2 cellular contexts compared by ENCODE assay signal in the genomic region with DNA sequence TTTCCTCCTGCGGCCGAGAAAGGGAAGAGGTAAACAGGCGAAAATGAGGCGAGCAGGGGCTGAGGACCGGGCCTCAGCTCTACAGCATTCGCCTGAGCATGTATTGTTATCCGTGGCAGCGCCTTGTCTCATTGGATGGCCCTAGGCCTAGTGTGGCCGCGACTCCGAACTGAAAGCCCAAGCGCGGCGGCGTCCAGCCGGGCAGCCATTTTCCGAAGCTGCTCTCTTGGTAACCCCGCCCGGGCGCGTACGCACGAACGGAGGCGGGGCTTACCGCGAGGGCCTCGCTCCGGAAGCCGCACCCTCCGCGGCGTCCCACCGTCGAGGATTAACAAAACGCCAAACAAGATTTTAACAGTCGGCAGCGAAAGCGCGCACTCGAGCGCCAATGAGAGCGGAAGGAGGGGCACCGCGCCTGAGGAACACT.
TF ChIP-seq lines count a peak whose summit lies in the region.

No MANE protein-coding gene starts in this region.

TF ChIP-seq in SK-N-SH, 30 proteins besides CTCF, POLR2A, EP300 and RAD21:
- TF ChIP-seq CHD2 (IDR thresholded peaks at IDR 0.05; ENCODE audit: low read length, partially characterized antibody) (no peak), YY1 (IDR thresholded peaks at IDR 0.05; ENCODE audit: low read depth) (peak; percentile 96), GABPA (IDR thresholded peaks at IDR 0.05; ENCODE audit: low read depth) (peak; percentile 26; the same call in 1 of the 2 replicates), FOSL2 (IDR thresholded peaks at IDR 0.05; ENCODE audit: borderline replicate concordance, low read depth) (no peak), NRF1 (IDR thresholded peaks at IDR 0.05; ENCODE audit: low read depth, low read length) (peak; percentile 24; the same call in 1 of the 2 replicates), RFX5 (IDR thresholded peaks at IDR 0.05; ENCODE audit: low read length) (peak; percentile 89; the same call in 1 of the 2 replicates), SIN3A (IDR thresholded peaks at IDR 0.05; ENCODE audit: borderline replicate concordance, low read depth, low read length) (peak; percentile 12; the same call in 1 of the 2 replicates), TAF1 (IDR thresholded peaks at IDR 0.05; ENCODE audit: borderline replicate concordance, low read depth, low read length) (peak; percentile 97), GATA2 (CRISPR knock-in tag; IDR thresholded peaks at IDR 0.05) (no peak), MEF2A (IDR thresholded peaks at IDR 0.05; ENCODE audit: borderline replicate concordance, low read depth) (no peak), MXI1 (IDR thresholded peaks at IDR 0.05; ENCODE audit: low read depth, low read length) (no peak; the same call in 1 of the 2 replicates), POLR2AphosphoS5 (IDR thresholded peaks at IDR 0.05; ENCODE audit: low read depth, low read length) (peak; percentile 97), ELF1 (IDR thresholded peaks at IDR 0.05) (peak; percentile 25; the same call in 1 of the 2 replicates)
- TF ChIP-seq, protein P1, sequence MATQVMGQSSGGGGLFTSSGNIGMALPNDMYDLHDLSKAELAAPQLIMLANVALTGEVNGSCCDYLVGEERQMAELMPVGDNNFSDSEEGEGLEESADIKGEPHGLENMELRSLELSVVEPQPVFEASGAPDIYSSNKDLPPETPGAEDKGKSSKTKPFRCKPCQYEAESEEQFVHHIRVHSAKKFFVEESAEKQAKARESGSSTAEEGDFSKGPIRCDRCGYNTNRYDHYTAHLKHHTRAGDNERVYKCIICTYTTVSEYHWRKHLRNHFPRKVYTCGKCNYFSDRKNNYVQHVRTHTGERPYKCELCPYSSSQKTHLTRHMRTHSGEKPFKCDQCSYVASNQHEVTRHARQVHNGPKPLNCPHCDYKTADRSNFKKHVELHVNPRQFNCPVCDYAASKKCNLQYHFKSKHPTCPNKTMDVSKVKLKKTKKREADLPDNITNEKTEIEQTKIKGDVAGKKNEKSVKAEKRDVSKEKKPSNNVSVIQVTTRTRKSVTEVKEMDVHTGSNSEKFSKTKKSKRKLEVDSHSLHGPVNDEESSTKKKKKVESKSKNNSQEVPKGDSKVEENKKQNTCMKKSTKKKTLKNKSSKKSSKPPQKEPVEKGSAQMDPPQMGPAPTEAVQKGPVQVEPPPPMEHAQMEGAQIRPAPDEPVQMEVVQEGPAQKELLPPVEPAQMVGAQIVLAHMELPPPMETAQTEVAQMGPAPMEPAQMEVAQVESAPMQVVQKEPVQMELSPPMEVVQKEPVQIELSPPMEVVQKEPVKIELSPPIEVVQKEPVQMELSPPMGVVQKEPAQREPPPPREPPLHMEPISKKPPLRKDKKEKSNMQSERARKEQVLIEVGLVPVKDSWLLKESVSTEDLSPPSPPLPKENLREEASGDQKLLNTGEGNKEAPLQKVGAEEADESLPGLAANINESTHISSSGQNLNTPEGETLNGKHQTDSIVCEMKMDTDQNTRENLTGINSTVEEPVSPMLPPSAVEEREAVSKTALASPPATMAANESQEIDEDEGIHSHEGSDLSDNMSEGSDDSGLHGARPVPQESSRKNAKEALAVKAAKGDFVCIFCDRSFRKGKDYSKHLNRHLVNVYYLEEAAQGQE (IDR thresholded peaks at IDR 0.05; ENCODE audit: low read depth, low read length): 0 out of 2 replicates have a peak, but pooled peaks have one; percentile 54

TF ChIP-seq in GM12878, 131 proteins besides CTCF, POLR2A, EP300 and RAD21 (continues in another document):
- TF ChIP-seq, protein P2, sequence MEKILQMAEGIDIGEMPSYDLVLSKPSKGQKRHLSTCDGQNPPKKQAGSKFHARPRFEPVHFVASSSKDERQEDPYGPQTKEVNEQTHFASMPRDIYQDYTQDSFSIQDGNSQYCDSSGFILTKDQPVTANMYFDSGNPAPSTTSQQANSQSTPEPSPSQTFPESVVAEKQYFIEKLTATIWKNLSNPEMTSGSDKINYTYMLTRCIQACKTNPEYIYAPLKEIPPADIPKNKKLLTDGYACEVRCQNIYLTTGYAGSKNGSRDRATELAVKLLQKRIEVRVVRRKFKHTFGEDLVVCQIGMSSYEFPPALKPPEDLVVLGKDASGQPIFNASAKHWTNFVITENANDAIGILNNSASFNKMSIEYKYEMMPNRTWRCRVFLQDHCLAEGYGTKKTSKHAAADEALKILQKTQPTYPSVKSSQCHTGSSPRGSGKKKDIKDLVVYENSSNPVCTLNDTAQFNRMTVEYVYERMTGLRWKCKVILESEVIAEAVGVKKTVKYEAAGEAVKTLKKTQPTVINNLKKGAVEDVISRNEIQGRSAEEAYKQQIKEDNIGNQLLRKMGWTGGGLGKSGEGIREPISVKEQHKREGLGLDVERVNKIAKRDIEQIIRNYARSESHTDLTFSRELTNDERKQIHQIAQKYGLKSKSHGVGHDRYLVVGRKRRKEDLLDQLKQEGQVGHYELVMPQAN (conservative IDR thresholded peaks at IDR 0.05): 0 out of 2 replicates have a peak, but pooled peaks have one; percentile 64
- peak; percentile 79; the same call in 1 of the 2 replicates for TF ChIP-seq IKZF1 (conservative IDR thresholded peaks at IDR 0.05)
- TF ChIP-seq, protein P3, sequence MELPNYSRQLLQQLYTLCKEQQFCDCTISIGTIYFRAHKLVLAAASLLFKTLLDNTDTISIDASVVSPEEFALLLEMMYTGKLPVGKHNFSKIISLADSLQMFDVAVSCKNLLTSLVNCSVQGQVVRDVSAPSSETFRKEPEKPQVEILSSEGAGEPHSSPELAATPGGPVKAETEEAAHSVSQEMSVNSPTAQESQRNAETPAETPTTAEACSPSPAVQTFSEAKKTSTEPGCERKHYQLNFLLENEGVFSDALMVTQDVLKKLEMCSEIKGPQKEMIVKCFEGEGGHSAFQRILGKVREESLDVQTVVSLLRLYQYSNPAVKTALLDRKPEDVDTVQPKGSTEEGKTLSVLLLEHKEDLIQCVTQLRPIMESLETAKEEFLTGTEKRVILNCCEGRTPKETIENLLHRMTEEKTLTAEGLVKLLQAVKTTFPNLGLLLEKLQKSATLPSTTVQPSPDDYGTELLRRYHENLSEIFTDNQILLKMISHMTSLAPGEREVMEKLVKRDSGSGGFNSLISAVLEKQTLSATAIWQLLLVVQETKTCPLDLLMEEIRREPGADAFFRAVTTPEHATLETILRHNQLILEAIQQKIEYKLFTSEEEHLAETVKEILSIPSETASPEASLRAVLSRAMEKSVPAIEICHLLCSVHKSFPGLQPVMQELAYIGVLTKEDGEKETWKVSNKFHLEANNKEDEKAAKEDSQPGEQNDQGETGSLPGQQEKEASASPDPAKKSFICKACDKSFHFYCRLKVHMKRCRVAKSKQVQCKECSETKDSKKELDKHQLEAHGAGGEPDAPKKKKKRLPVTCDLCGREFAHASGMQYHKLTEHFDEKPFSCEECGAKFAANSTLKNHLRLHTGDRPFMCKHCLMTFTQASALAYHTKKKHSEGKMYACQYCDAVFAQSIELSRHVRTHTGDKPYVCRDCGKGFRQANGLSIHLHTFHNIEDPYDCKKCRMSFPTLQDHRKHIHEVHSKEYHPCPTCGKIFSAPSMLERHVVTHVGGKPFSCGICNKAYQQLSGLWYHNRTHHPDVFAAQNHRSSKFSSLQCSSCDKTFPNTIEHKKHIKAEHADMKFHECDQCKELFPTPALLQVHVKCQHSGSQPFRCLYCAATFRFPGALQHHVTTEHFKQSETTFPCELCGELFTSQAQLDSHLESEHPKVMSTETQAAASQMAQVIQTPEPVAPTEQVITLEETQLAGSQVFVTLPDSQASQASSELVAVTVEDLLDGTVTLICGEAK (IDR thresholded peaks at IDR 0.05; ENCODE audit: borderline replicate concordance): no peak; the same call in 1 of the 2 replicates
- TF ChIP-seq IRF4 (IDR thresholded peaks at IDR 0.05; ENCODE audit: low read depth, low read length): peak; percentile 19; the same call in 1 of the 2 replicates
- peak; percentile 97 for TF ChIP-seq TAF1 (IDR thresholded peaks at IDR 0.05; ENCODE audit: borderline replicate concordance, low read depth, low read length)
- peak; percentile 44 to 52; a peak in 2 of 4 replicates for TF ChIP-seq BHLHE40 (IDR thresholded peaks at IDR 0.05; ENCODE audit: borderline replicate concordance in 1 of 2, low read depth in 2 of 2, low read length in 1 of 2)
- TF ChIP-seq SMAD1 (IDR thresholded peaks at IDR 0.05; ENCODE audit: low read depth, partially characterized antibody): peak; percentile 28
- 0 out of 2 replicates have a peak, but pooled peaks have one; percentile 44 for TF ChIP-seq DPF2 (IDR thresholded peaks at IDR 0.05)
- TF ChIP-seq RELA (IDR thresholded peaks at IDR 0.05; ENCODE audit: borderline replicate concordance, partially characterized antibody): peak; percentile 19
- 0 out of 2 replicates have a peak, but pooled peaks have one; percentile 8 for TF ChIP-seq NBN (IDR thresholded peaks at IDR 0.05)
- peak; percentile 78 for TF ChIP-seq POLR2AphosphoS2 (IDR thresholded peaks at IDR 0.05; ENCODE audit: low read depth, low read length)
- peak; percentile 75; the same call in 1 of the 2 replicates for TF ChIP-seq ASH2L (IDR thresholded peaks at IDR 0.05; ENCODE audit: borderline replicate concordance, low read depth)
- TF ChIP-seq ZZZ3 (IDR thresholded peaks at IDR 0.05; ENCODE audit: control insufficient read depth, insufficient read length, low read depth): no peak
- TF ChIP-seq CBFB (IDR thresholded peaks at IDR 0.05; ENCODE audit: low read depth): peak; percentile 74; the same call in 1 of the 2 replicates
- TF ChIP-seq ZNF592 (IDR thresholded peaks at IDR 0.05): no peak
- TF ChIP-seq RELB (IDR thresholded peaks at IDR 0.05; ENCODE audit: low read depth): peak; percentile 79
- no peak for TF ChIP-seq NR2C1 (IDR thresholded peaks at IDR 0.05)
- peak; percentile 88 for TF ChIP-seq SMAD5 (IDR thresholded peaks at IDR 0.05; ENCODE audit: low read depth)
- peak; percentile 36; the same call in 1 of the 2 replicates for TF ChIP-seq TBL1XR1 (IDR thresholded peaks at IDR 0.05; ENCODE audit: low read depth, low read length)
- TF ChIP-seq, protein P4, sequence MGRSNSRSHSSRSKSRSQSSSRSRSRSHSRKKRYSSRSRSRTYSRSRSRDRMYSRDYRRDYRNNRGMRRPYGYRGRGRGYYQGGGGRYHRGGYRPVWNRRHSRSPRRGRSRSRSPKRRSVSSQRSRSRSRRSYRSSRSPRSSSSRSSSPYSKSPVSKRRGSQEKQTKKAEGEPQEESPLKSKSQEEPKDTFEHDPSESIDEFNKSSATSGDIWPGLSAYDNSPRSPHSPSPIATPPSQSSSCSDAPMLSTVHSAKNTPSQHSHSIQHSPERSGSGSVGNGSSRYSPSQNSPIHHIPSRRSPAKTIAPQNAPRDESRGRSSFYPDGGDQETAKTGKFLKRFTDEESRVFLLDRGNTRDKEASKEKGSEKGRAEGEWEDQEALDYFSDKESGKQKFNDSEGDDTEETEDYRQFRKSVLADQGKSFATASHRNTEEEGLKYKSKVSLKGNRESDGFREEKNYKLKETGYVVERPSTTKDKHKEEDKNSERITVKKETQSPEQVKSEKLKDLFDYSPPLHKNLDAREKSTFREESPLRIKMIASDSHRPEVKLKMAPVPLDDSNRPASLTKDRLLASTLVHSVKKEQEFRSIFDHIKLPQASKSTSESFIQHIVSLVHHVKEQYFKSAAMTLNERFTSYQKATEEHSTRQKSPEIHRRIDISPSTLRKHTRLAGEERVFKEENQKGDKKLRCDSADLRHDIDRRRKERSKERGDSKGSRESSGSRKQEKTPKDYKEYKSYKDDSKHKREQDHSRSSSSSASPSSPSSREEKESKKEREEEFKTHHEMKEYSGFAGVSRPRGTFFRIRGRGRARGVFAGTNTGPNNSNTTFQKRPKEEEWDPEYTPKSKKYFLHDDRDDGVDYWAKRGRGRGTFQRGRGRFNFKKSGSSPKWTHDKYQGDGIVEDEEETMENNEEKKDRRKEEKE (IDR thresholded peaks at IDR 0.05): no peak
- TF ChIP-seq ZNF207 (IDR thresholded peaks at IDR 0.05; ENCODE audit: borderline replicate concordance): peak; percentile 92
- no peak for TF ChIP-seq RBBP5 (conservative IDR thresholded peaks at IDR 0.05)
- peak; percentile 69; the same call in 2 of the 3 replicates for TF ChIP-seq POU2F2 (IDR thresholded peaks at IDR 0.05; ENCODE audit: borderline replicate concordance, low read depth, low read length)
- TF ChIP-seq MEF2A (IDR thresholded peaks at IDR 0.05; ENCODE audit: insufficient read depth, low read depth, low read length): no peak
- TF ChIP-seq EGR1 (IDR thresholded peaks at IDR 0.05; ENCODE audit: borderline replicate concordance in 1 of 2, low read depth in 2 of 2, low read length in 2 of 2): peak in 1 of 2 experiments; percentile 6; a peak in 1 of 3 replicates
- TF ChIP-seq ZBED1 (IDR thresholded peaks at IDR 0.05; ENCODE audit: borderline replicate concordance): no peak
- no peak for TF ChIP-seq HDGF (IDR thresholded peaks at IDR 0.05)
- peak; percentile 91 for TF ChIP-seq POLR2AphosphoS5 (IDR thresholded peaks at IDR 0.05; ENCODE audit: low read length)
- peak; percentile 23; the same call in 1 of the 2 replicates for TF ChIP-seq GATAD2B (conservative IDR thresholded peaks at IDR 0.05; ENCODE audit: low read depth)
